Comparison of ENCODE assay signal across 21 cellular contexts in genomic region chr7:111813306-111813705, GRCh38.
"Had no signal": no experiment of that assay in that cellular context is flagged by ENCODE, and none has a peak within 500 bp of the region (broad histone marks: within the 10 kb centered on the region; RNA-seq: fewer than 3 reads in every experiment).

No MANE protein-coding gene starts in this region.

- H3K9me3 Mint-ChIP-seq: mesothelial cell of epicardium, naive B cell had no signal

- H3K27me3 Mint-ChIP-seq: naive B cell had no signal

- H3K36me3 Mint-ChIP-seq: immature natural killer cell, naive B cell had no signal

- H3K4me1 Mint-ChIP-seq: immature natural killer cell, mesothelial cell of epicardium, naive B cell had no signal

- H3K27ac Mint-ChIP-seq: immature natural killer cell, mesothelial cell of epicardium, naive B cell had no signal

- FAIRE-seq: colon, endothelial cell of umbilical vein, frontal cortex, keratinocyte had no signal

- ATAC-seq: foreskin keratinocyte, gastroesophageal sphincter, heart left ventricle, left cardiac atrium, left lung, left ventricle myocardium superior, lower lobe of right lung, mucosa of descending colon had no signal

- DNase-seq: dermis blood vessel endothelial cell; dorsolateral prefrontal cortex; effector CD4-positive, alpha-beta T cell; effector memory CD4-positive, alpha-beta T cell; foreskin keratinocyte; heart left ventricle; hypothalamus; immature natural killer cell; left cardiac atrium; left lung; left ventricle myocardium superior; lower lobe of right lung; mesenchymal stem cell; mucosa of descending colon; naive B cell had no signal

- H3K4me3 Mint-ChIP-seq: immature natural killer cell, mesothelial cell of epicardium, naive B cell had no signal
